8 cellular contexts compared by ENCODE assay signal in genomic region chr19:20292530-20292929, GRCh38.
DNase-seq lines count a peak whose midpoint lies in the region; TF ChIP-seq lines count a peak whose summit lies in the region.
"Not testable (repeated sequence)": the region's sequence is repeated elsewhere in the genome, so short reads cannot be mapped to it uniquely, and the experiment has no call there.

No MANE protein-coding gene starts in this region.

- not testable (repeated sequence) for H3K4me2 ChIP-seq in SK-N-SH

- H3K4me1 Mint-ChIP-seq in glutamatergic neuron (ENCODE audit: low read depth, unreplicated experiment) (peaks cover 14% of the 10 kb centered on the region), progenitor cell of endocrine pancreas (ENCODE audit: low read depth) (peaks cover 13% of the 10 kb centered on the region)

- not testable (repeated sequence) for TF ChIP-seq RAD21 in SK-N-SH (IDR thresholded peaks at IDR 0.05; ENCODE audit: low read length)

- not testable (repeated sequence) for H4K20me1 ChIP-seq in SK-N-SH (ENCODE audit: insufficient read depth)

- not testable (repeated sequence) for H3K27me3 Mint-ChIP-seq in glutamatergic neuron (ENCODE audit: unreplicated experiment); progenitor cell of endocrine pancreas

- H3K36me3 Mint-ChIP-seq in glutamatergic neuron (ENCODE audit: unreplicated experiment); progenitor cell of endocrine pancreas (ENCODE audit: insufficient read depth): not testable (repeated sequence)

- TF ChIP-seq EP300 in SK-N-SH (IDR thresholded peaks at IDR 0.05; ENCODE audit: borderline replicate concordance in 1 of 2, low read depth in 1 of 2, low read length in 1 of 2): peak in 1 of 2 experiments; percentile 61; a peak in 1 of 4 replicates

- H3K4me1 ChIP-seq in SK-N-SH (ENCODE audit: control insufficient read depth in 1 of 2, insufficient read depth in 2 of 2, low read depth in 1 of 2, low read length in 1 of 2): not testable (repeated sequence)

- H3K9ac ChIP-seq in SK-N-SH: not testable (repeated sequence)

- not testable (repeated sequence) for H3K4me3 ChIP-seq in SK-N-SH (ENCODE audit: low read depth in 2 of 2, low read length in 1 of 2)

- H3K36me3 ChIP-seq in SK-N-SH (replicated peaks in 1 of 2; ENCODE audit: control insufficient read depth in 1 of 2, insufficient read depth in 2 of 2, low read length in 1 of 2): not testable (repeated sequence)

- POLR2A ChIA-PET in SK-N-SH (lab: Yijun Ruan, JAX): not testable (repeated sequence)

- not testable (repeated sequence) for H3K27me3 ChIP-seq in SK-N-SH (ENCODE audit: insufficient read depth)

- H3K9me3 ChIP-seq in SK-N-SH: not testable (repeated sequence)

- not testable (repeated sequence) for H3F3A ChIP-seq in SK-N-SH (replicated peaks; ENCODE audit: insufficient read depth)

- peak overlapping the region in 1 of 2 experiments; percentile 65; a peak in 2 of 4 replicates for H3K27ac ChIP-seq in SK-N-SH (ENCODE audit: low read depth in 2 of 2, low read length in 1 of 2)

- WGBS in SK-N-SH (ENCODE audit: low lambda C conversion rate): 9% methylated on average over 1 of the region's 1 CpG

- TF ChIP-seq CTCF in SK-N-SH (IDR thresholded peaks at IDR 0.05); glutamatergic neuron (IDR thresholded peaks at IDR 0.05; ENCODE audit: partially characterized antibody, unreplicated experiment); progenitor cell of endocrine pancreas (IDR thresholded peaks at IDR 0.05; ENCODE audit: unreplicated experiment): not testable (repeated sequence)

- H3K27ac Mint-ChIP-seq in glutamatergic neuron (ENCODE audit: unreplicated experiment) (peak overlapping the region; percentile 89), progenitor cell of endocrine pancreas (peak overlapping the region; percentile 77)

- CTCF ChIA-PET in SK-N-SH (lab: Yijun Ruan, JAX): not testable (repeated sequence)

- not testable (repeated sequence) for H3K4me3 Mint-ChIP-seq in glutamatergic neuron (ENCODE audit: unreplicated experiment); progenitor cell of endocrine pancreas (ENCODE audit: low read depth)

- not testable (repeated sequence) for H3K79me2 ChIP-seq in SK-N-SH (ENCODE audit: insufficient read depth)

- not testable (repeated sequence) for H3K9me2 ChIP-seq in SK-N-SH

- H3K9me3 Mint-ChIP-seq in glutamatergic neuron (ENCODE audit: unreplicated experiment); progenitor cell of endocrine pancreas (ENCODE audit: low read depth): not testable (repeated sequence)

- H2AFZ ChIP-seq in SK-N-SH (ENCODE audit: low read depth): not testable (repeated sequence)

- DNase-seq in NCI-H1092 treated with DMSO at 0.1 percent for 48 hours (lab: John Stamatoyannopoulos, UW): peak; percentile 18
- peak; percentile 70 for DNase-seq in NCI-H1436 (lab: John Stamatoyannopoulos, UW)
- DNase-seq in NCI-H146 treated with DMSO at 0.1 percent for 48 hours (lab: John Stamatoyannopoulos, UW; ENCODE audit: unreplicated experiment): peak; percentile 32
- DNase-seq in NCI-H748 (lab: John Stamatoyannopoulos, UW; ENCODE audit: unreplicated experiment): peak; percentile 22
- DNase-seq in NCI-H82 treated with DMSO at 0.1 percent for 48 hours (lab: John Stamatoyannopoulos, UW; ENCODE audit: unreplicated experiment): peak; percentile 92
- not testable (repeated sequence) for DNase-seq in SK-N-SH; glutamatergic neuron; progenitor cell of endocrine pancreas (ENCODE audit: low spot score, unreplicated experiment)

TF ChIP-seq in SK-N-SH, 30 proteins besides CTCF, POLR2A, EP300 and RAD21:
- TF ChIP-seq GATA2 (CRISPR knock-in tag; IDR thresholded peaks at IDR 0.05): peak; percentile 42
